9 cellular contexts compared by ENCODE assay signal in the genomic region with DNA sequence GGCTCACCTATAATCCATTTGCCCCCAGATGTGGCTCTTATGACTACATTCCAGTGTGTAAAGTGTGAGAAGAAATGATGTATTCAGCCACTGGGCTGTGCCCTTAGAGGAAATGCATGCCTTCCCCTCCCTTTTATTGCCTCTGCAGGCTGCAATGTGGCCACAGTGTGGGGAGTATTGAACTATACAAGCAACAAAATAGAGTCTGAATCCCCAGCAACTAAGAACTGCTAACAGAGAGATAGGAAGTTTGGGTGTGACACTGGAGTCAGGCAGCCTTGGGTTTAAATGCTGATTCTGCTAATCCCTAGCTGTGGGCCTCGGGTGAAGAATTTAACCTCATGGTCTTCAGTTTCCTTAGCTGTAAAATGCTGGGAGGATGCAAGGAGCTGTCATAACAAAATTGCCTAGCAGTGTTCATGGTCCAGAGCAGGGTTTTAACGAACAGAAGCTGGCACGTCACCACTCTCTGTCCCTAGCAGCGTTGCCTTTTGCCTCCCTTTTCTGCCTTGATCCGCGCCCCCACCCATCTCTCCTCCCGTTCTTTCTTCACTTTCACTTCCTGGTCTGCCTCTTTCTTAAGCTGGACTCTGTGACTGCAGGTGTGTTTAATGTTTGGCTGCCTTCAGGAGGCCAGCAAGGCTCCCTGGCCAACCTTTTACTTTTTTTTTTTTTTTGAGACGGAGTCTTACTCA. TPM values are rescaled to one million over a fixed set of nuclear protein-coding genes. Genes with fewer than 3 reads are reported as not detected.
DNase-seq lines count a peak whose midpoint lies in the region; ATAC-seq and TF ChIP-seq lines count a peak whose summit lies in the region.
"Had no signal": no experiment of that assay in that cellular context is flagged by ENCODE, and none has a peak within 500 bp of the region (broad histone marks: within the 10 kb centered on the region; RNA-seq: fewer than 3 reads in every experiment).

No MANE protein-coding gene starts in this region.

- peak overlapping the region; percentile 50 for H3K27ac ChIP-seq in neutrophil

- ATAC-seq in GM18907 (IDR thresholded peaks at IDR 0.05; ENCODE audit: unreplicated experiment): peak; percentile 44
- peak; percentile 37 for ATAC-seq in central memory CD8-positive, alpha-beta T cell (replicated peaks; ENCODE audit: extremely low read depth, poor library complexity, severe bottlenecking)

- no peaks in the 10 kb centered on the region for H3K9me3 ChIP-seq in neutrophil

- peak overlapping the region in 1 of 2 experiments; percentile 34 for H3K4me3 ChIP-seq in neutrophil (ENCODE audit: low read depth in 1 of 2, low read length in 1 of 2)

- peaks cover 4% of the 10 kb centered on the region for H3K36me3 Mint-ChIP-seq in central memory CD8-positive, alpha-beta T cell (ENCODE audit: insufficient read depth)
- no peaks in the 10 kb centered on the region for H3K36me3 Mint-ChIP-seq in HFFc6 (ENCODE audit: low read depth)

- DNase-seq in NAMALWA (ENCODE audit: low spot score): peak; percentile 82
- DNase-seq in central memory CD8-positive, alpha-beta T cell (ENCODE audit: low spot score in 2 of 2): no peak
- DNase-seq in SK-N-DZ (ENCODE audit: low spot score): no peak
- DNase-seq in Ammon's horn (ENCODE audit: low spot score): no peak
- DNase-seq in HFFc6: no peak
- no peak for DNase-seq in NCI-H2227 treated with DMSO at 0.1 percent for 48 hours (lab: John Stamatoyannopoulos, UW)
- DNase-seq: NCI-H2081 treated with DMSO at 0.1 percent for 48 hours had no signal

- no peak for TF ChIP-seq CTCF in neutrophil (IDR thresholded peaks at IDR 0.05)
- TF ChIP-seq CTCF in HFFc6 (IDR thresholded peaks at IDR 0.05): no peak

- peaks cover 23 to 24% of the 10 kb centered on the region in 2 experiments for H3K4me1 ChIP-seq in neutrophil (ENCODE audit: control insufficient read depth in 1 of 2, insufficient read depth in 1 of 2, low read depth in 1 of 2, low read length in 1 of 2)

- H3K27me3 Mint-ChIP-seq in central memory CD8-positive, alpha-beta T cell: no peaks in the 10 kb centered on the region
- H3K27me3 Mint-ChIP-seq in HFFc6 (ENCODE audit: insufficient read depth): peaks cover 5% of the 10 kb centered on the region

- H3K4me3 Mint-ChIP-seq in central memory CD8-positive, alpha-beta T cell: peak overlapping the region; percentile 73
- no peak overlapping the region for H3K4me3 Mint-ChIP-seq in HFFc6

- H3K9me3 Mint-ChIP-seq in central memory CD8-positive, alpha-beta T cell: no peaks in the 10 kb centered on the region
- peaks cover 7% of the 10 kb centered on the region for H3K9me3 Mint-ChIP-seq in HFFc6

- peaks cover 46% of the 10 kb centered on the region for H3K4me1 Mint-ChIP-seq in central memory CD8-positive, alpha-beta T cell
- peaks cover 8% of the 10 kb centered on the region for H3K4me1 Mint-ChIP-seq in HFFc6 (ENCODE audit: low read depth)

- no peaks in the 10 kb centered on the region for H3K27me3 ChIP-seq in neutrophil

- H3K27ac Mint-ChIP-seq in central memory CD8-positive, alpha-beta T cell (ENCODE audit: low read depth): peak overlapping the region; percentile 92
- H3K27ac Mint-ChIP-seq in HFFc6: no peak overlapping the region

- no peaks in the 10 kb centered on the region for H3K36me3 ChIP-seq in neutrophil

RNA-seq across cellular contexts. Expression of a gene that starts 50.4 kb away (rescaled TPM):
- polyA plus RNA-seq in SK-N-DZ (2014; cell fraction: cytosol; rRNA removed): 415 and 426 TPM in 2 replicates
- 219 and 228 TPM in 2 replicates for polyA plus RNA-seq in SK-N-DZ (2014; cell fraction: nucleus; rRNA removed)
- total RNA-seq in HFFc6 (2021; fragmentation: NEBNext Ultra II Directional; extraction: Animal tissue kit (Norgen Biotek cat#: 25700)): 100 to 1,000 TPM; 152 to 296 (median 277) TPM
